Comparison of ENCODE assay signal across 10 cellular contexts in the genomic region with DNA sequence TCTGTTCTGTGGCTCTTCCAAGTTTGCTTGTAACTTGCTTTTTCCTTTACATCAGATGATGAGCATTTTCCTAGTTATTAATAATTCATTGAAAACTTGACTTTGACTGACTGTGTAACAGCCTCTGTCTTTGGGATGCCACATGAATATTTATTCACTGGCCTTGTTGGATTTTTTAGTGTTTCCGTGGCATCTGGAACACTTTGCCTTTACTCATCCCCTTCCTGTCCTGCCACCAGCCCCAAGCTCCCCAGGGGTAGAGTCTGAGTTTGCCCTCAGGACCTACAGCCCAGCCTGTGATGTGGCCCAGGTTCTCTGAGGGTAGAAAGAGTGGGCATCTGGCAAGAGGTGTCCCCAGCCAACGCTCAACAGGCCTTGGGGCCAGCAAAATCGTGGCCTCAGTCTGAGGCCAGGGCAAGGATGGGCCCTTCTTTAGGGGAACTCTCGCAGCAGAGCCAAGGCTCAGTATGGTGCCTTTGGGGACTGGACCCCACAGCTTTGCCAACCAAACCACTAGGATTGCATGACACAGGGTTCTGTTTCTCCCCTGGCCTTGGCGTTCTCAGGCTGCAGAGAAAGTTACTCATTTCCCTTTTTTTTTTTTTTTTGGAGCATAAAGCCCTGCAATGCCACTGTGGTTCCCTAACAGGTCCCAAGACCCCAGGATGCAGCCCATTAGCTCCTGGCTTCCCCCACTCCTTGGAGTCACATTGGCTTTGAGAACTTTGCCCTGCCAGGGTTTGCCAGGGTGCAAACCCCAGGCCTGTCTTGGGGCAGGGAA.
A peak's percentile ranks its signal among the peaks of the same experiment; 100 is the strongest.
DNase-seq lines count a peak whose midpoint lies in the region; ATAC-seq and TF ChIP-seq lines count a peak whose summit lies in the region.
"Had no signal": no experiment of that assay in that cellular context is flagged by ENCODE, and none has a peak within 500 bp of the region (broad histone marks: within the 10 kb centered on the region; RNA-seq: fewer than 3 reads in every experiment).

No MANE protein-coding gene starts in this region.

- H4K5ac ChIP-seq in mesendoderm (ENCODE audit: low read length) = no peak overlapping the region

- H3K4me2 ChIP-seq in trophoblast cell (ENCODE audit: low read length) = no peak overlapping the region
- no peak overlapping the region for H3K4me2 ChIP-seq in Karpas-422 (ENCODE audit: low read depth, low read length, poor library complexity, severe bottlenecking)
- H3K4me2 ChIP-seq in mesendoderm (ENCODE audit: low read length) = no peak overlapping the region

- no peak for DNase-seq in CD8-positive, alpha-beta T cell
- peak; percentile 58 for DNase-seq in NOMO-1 treated with dmso at 0.1 percent for 144 hours (lab: John Stamatoyannopoulos, UW; ENCODE audit: unreplicated experiment)
- peak in 1 of 2 donors; percentile 12 for DNase-seq in trophoblast cell
- DNase-seq in Karpas-422 = no peak
- DNase-seq in mesendoderm = no peak
- DNase-seq in BE2C = no peak
- DNase-seq: KG1 had no signal

- H3K79me2 ChIP-seq in trophoblast cell (ENCODE audit: control insufficient read depth, insufficient read depth, low read length, poor library complexity) (no peaks in the 10 kb centered on the region), Karpas-422 (ENCODE audit: low read length) (no peaks in the 10 kb centered on the region), mesendoderm (ENCODE audit: control insufficient read depth, insufficient read depth, low read length) (no peaks in the 10 kb centered on the region)

- no peak for ATAC-seq in CD8-positive, alpha-beta T cell
- ATAC-seq in HG02588 (IDR thresholded peaks at IDR 0.05; ENCODE audit: unreplicated experiment) = no peak

- H3K4ac ChIP-seq in trophoblast cell (ENCODE audit: low read depth, low read length) (no peak overlapping the region), mesendoderm (ENCODE audit: low read depth, low read length) (no peak overlapping the region)

- peak overlapping the region; percentile 34 for H4K8ac ChIP-seq in trophoblast cell (ENCODE audit: low read depth, low read length)
- H4K8ac ChIP-seq in mesendoderm (ENCODE audit: low read depth, low read length) = no peak overlapping the region

- H4K12ac ChIP-seq in trophoblast cell (ENCODE audit: low read depth, low read length) = no peak overlapping the region

- peaks cover 32% of the 10 kb centered on the region for H3K36me3 Mint-ChIP-seq in CD8-positive, alpha-beta T cell

- H3K9ac ChIP-seq in duodenal mucosa (ENCODE audit: low read depth in 1 of 2, low read length in 2 of 2) = no peak overlapping the region
- H3K9ac ChIP-seq in trophoblast cell (ENCODE audit: low read length) = no peak overlapping the region
- no peak overlapping the region for H3K9ac ChIP-seq in Karpas-422 (ENCODE audit: low read length)
- no peak overlapping the region for H3K9ac ChIP-seq in mesendoderm (ENCODE audit: low read length)

- H2AFZ ChIP-seq in trophoblast cell (ENCODE audit: insufficient read depth, low read length, poor library complexity) (no peak overlapping the region), Karpas-422 (ENCODE audit: low read length) (no peak overlapping the region)

- H3K18ac ChIP-seq in trophoblast cell (ENCODE audit: low read length) = peak overlapping the region; percentile 49
- no peak overlapping the region for H3K18ac ChIP-seq in mesendoderm (ENCODE audit: low read length)

- H4K20me1 ChIP-seq in Karpas-422 (ENCODE audit: insufficient read depth, low read depth, low read length) = no peaks in the 10 kb centered on the region; the same call in 1 of the 2 replicates

- H3K79me1 ChIP-seq in trophoblast cell (ENCODE audit: low read length) (peaks cover 24% of the 10 kb centered on the region), mesendoderm (ENCODE audit: low read length) (no peaks in the 10 kb centered on the region)

- H3K36me3 ChIP-seq in CD8-positive, alpha-beta T cell (ENCODE audit: insufficient read depth, low read length) = peaks cover 9% of the 10 kb centered on the region
- peaks cover 6 to 26% of the 10 kb centered on the region in 2 donors for H3K36me3 ChIP-seq in duodenal mucosa (ENCODE audit: control insufficient read depth in 1 of 2, insufficient read depth in 2 of 2, low read length in 2 of 2)
- H3K36me3 ChIP-seq in trophoblast cell (ENCODE audit: control insufficient read depth in 1 of 2, insufficient read depth in 2 of 2, low read length in 2 of 2) = peaks cover 9 to 10% of the 10 kb centered on the region in 2 experiments
- H3K36me3 ChIP-seq in Karpas-422 (ENCODE audit: insufficient read depth, low read length) = no peaks in the 10 kb centered on the region
- H3K36me3 ChIP-seq in mesendoderm (ENCODE audit: control insufficient read depth, insufficient read depth, low read length) = no peaks in the 10 kb centered on the region
- no peaks in the 10 kb centered on the region for H3K36me3 ChIP-seq in BE2C
- H3K36me3 ChIP-seq: SJSA1 had no signal

- H3K4me1 Mint-ChIP-seq in CD8-positive, alpha-beta T cell (ENCODE audit: low read depth) = peaks cover 60% of the 10 kb centered on the region

- intact Hi-C loops in CD8-positive, alpha-beta T cell (cut with DNase I, micrococcal nuclease) = no loop called here

- H3K4me1 ChIP-seq in CD8-positive, alpha-beta T cell (ENCODE audit: insufficient read depth, low read length) = peaks cover 59% of the 10 kb centered on the region
- H3K4me1 ChIP-seq in duodenal mucosa (ENCODE audit: control insufficient read depth in 1 of 2, insufficient read depth in 2 of 2, low read length in 2 of 2) (peaks cover 24 to 31% of the 10 kb centered on the region in 2 donors), trophoblast cell (ENCODE audit: control insufficient read depth in 1 of 2, insufficient read depth in 2 of 2, low read length in 2 of 2) (peaks cover 16 to 23% of the 10 kb centered on the region in 2 experiments), Karpas-422 (ENCODE audit: low read length) (no peaks in the 10 kb centered on the region), mesendoderm (ENCODE audit: control insufficient read depth, low read depth, low read length) (no peaks in the 10 kb centered on the region), BE2C (no peaks in the 10 kb centered on the region)

- H3K27ac ChIP-seq in CD8-positive, alpha-beta T cell (ENCODE audit: low read depth, low read length) = no peak overlapping the region
- H3K27ac ChIP-seq in duodenal mucosa (ENCODE audit: low read depth, low read length) = peak overlapping the region; percentile 65
- no peak overlapping the region for H3K27ac ChIP-seq in trophoblast cell (ENCODE audit: low read depth, low read length)
- no peak overlapping the region for H3K27ac ChIP-seq in Karpas-422 (ENCODE audit: low read length)
- H3K27ac ChIP-seq in mesendoderm (ENCODE audit: low read depth, low read length) = no peak overlapping the region
- H3K27ac ChIP-seq: SJSA1 had no signal

- no peak overlapping the region for H3K14ac ChIP-seq in trophoblast cell (ENCODE audit: low read length)

- H3K9me2 ChIP-seq in Karpas-422 (replicated peaks; ENCODE audit: insufficient read depth, low read length) = no peaks in the 10 kb centered on the region

- H2BK12ac ChIP-seq in trophoblast cell (ENCODE audit: low read length) = no peak overlapping the region

- H3K27me3 Mint-ChIP-seq in CD8-positive, alpha-beta T cell (ENCODE audit: low read depth) = no peaks in the 10 kb centered on the region

- no peak overlapping the region for H3K56ac ChIP-seq in mesendoderm (ENCODE audit: low read length)

- H2BK5ac ChIP-seq in trophoblast cell (ENCODE audit: low read depth, low read length, poor library complexity) (no peak overlapping the region), mesendoderm (ENCODE audit: low read length) (no peak overlapping the region)

- POLR2A ChIA-PET in CD8-positive, alpha-beta T cell (lab: Charles Lee) = interaction anchor here (1.8 kb wide), 1 partner anchor 14 kb away, joined by 5 read pairs; no protein-coding TSS in a partner anchor

- TF ChIP-seq CTCF in CD8-positive, alpha-beta T cell (IDR thresholded peaks at IDR 0.05) = no peak
- no peak for TF ChIP-seq CTCF in BE2C (IDR thresholded peaks at IDR 0.05; ENCODE audit: low read depth, low read length)

- WGBS in trophoblast cell (ENCODE audit: extremely low coverage, insufficient coverage, insufficient read length) = no CpG with 5 or more reads among the region's 5 CpGs
- no CpG with 5 or more reads among the region's 5 CpGs for WGBS in mesendoderm (ENCODE audit: extremely low coverage, insufficient coverage, low lambda C conversion rate)

- H3K4me3 Mint-ChIP-seq in CD8-positive, alpha-beta T cell = peak overlapping the region; percentile 62

- H3K23ac ChIP-seq in trophoblast cell (ENCODE audit: low read length) (no peak overlapping the region), mesendoderm (ENCODE audit: low read length) (no peak overlapping the region)

- H3K9me3 Mint-ChIP-seq in CD8-positive, alpha-beta T cell = no peaks in the 10 kb centered on the region

- no peak overlapping the region for H3K4me3 ChIP-seq in CD8-positive, alpha-beta T cell (ENCODE audit: low read depth, low read length)
- H3K4me3 ChIP-seq in duodenal mucosa (ENCODE audit: low read depth in 1 of 2, low read length in 2 of 2) (no peak overlapping the region), trophoblast cell (ENCODE audit: low read depth, low read length) (no peak overlapping the region), Karpas-422 (ENCODE audit: low read length) (no peak overlapping the region), mesendoderm (ENCODE audit: low read length) (no peak overlapping the region), BE2C (ENCODE audit: low read depth, low read length) (no peak overlapping the region)
- H3K4me3 ChIP-seq: SJSA1 had no signal

- H2AK5ac ChIP-seq in trophoblast cell (ENCODE audit: low read length) = no peak overlapping the region
- no peak overlapping the region for H2AK5ac ChIP-seq in mesendoderm (ENCODE audit: low read length)

- no peaks in the 10 kb centered on the region for H3K27me3 ChIP-seq in CD8-positive, alpha-beta T cell (ENCODE audit: insufficient read depth, low read length)
- no peaks in the 10 kb centered on the region for H3K27me3 ChIP-seq in duodenal mucosa (ENCODE audit: control insufficient read depth in 1 of 2, insufficient read depth in 2 of 2, low read length in 2 of 2)
- H3K27me3 ChIP-seq in trophoblast cell (ENCODE audit: insufficient read depth, low read length) = no peaks in the 10 kb centered on the region
- H3K27me3 ChIP-seq in Karpas-422 (ENCODE audit: low read length) = 0 out of 2 replicates have a peak, but pooled peaks cover 3% of the 10 kb centered on the region
- no peaks in the 10 kb centered on the region for H3K27me3 ChIP-seq in mesendoderm (ENCODE audit: insufficient read depth, low read length, poor library complexity)
- H3K27me3 ChIP-seq in BE2C = no peaks in the 10 kb centered on the region
- H3K27me3 ChIP-seq: SJSA1 had no signal

- H2BK120ac ChIP-seq in trophoblast cell (ENCODE audit: insufficient read depth, low read length, poor library complexity) = peak overlapping the region; percentile 49
- H2BK120ac ChIP-seq in mesendoderm (ENCODE audit: low read depth, low read length) = no peak overlapping the region

- H3K9me3 ChIP-seq in CD8-positive, alpha-beta T cell (ENCODE audit: low read length) = no peaks in the 10 kb centered on the region
- H3K9me3 ChIP-seq in duodenal mucosa (ENCODE audit: control insufficient read depth in 1 of 2, low read length in 2 of 2) (peaks cover 6% of the 10 kb centered on the region in 2 donors), trophoblast cell (ENCODE audit: insufficient read depth, low read depth, low read length) (peaks cover 5% of the 10 kb centered on the region), Karpas-422 (ENCODE audit: low read length) (peaks cover 2% of the 10 kb centered on the region; the same call in 1 of the 2 replicates), BE2C (no peaks in the 10 kb centered on the region)
- H3K9me3 ChIP-seq: SJSA1 had no signal

- H4K91ac ChIP-seq in trophoblast cell (ENCODE audit: low read depth, low read length) = peak overlapping the region; percentile 63

- peak overlapping the region; percentile 100 for H3K27ac Mint-ChIP-seq in CD8-positive, alpha-beta T cell

- CTCF ChIA-PET in CD8-positive, alpha-beta T cell (lab: Charles Lee) = interaction anchor here (1.5 to 1.9 kb wide), 3 partner anchors 23 to 34 kb away, joined by 3 to 9 read pairs (median 3); no protein-coding TSS in a partner anchor

- H2BK15ac ChIP-seq in mesendoderm (replicated peaks; ENCODE audit: low read depth) = no peak overlapping the region
